Comparison of ENCODE assay signal across 15 cellular contexts in the genomic region with DNA sequence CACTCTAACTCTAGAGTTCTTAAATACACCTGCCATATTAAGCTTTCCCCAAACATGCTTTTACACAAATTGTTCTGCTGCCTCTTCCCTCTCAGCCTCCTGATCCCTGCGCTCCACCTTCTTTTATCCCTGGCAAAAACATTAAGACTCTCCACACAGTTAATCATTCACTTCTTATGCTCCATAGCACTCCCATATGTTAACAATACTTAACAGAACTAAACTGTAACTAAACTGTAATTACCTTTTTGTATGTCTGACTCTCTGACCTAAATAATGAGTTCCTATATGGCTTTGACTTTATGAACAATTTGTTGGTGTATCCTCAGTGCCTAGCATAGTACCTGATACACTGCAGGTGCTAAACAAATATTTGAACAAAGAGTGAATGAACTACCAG.
DNase-seq lines count a peak whose midpoint lies in the region; ATAC-seq and TF ChIP-seq lines count a peak whose summit lies in the region.
"Had no signal": no experiment of that assay in that cellular context is flagged by ENCODE, and none has a peak within 500 bp of the region (broad histone marks: within the 10 kb centered on the region; RNA-seq: fewer than 3 reads in every experiment).

No MANE protein-coding gene starts in this region.

- TF ChIP-seq CTCF in colonic mucosa (IDR thresholded peaks at IDR 0.05), result no peak
- TF ChIP-seq CTCF in spleen (IDR thresholded peaks at IDR 0.05 in 8 of 11, conservative IDR thresholded peaks at IDR 0.05 in 3 of 11), result no peak
- no peak for TF ChIP-seq CTCF in lower leg skin (IDR thresholded peaks at IDR 0.05)

- H3K27me3 ChIP-seq in CD8-positive, alpha-beta memory T cell (ENCODE audit: insufficient read depth, low read length, poor library complexity, severe bottlenecking), result no peaks in the 10 kb centered on the region
- H3K27me3 ChIP-seq in colonic mucosa, result no peaks in the 10 kb centered on the region
- no peaks in the 10 kb centered on the region for H3K27me3 ChIP-seq in spleen (replicated peaks in 1 of 7)
- H3K27me3 ChIP-seq: MG63 had no signal

- peak overlapping the region; percentile 3 for H3K27ac Mint-ChIP-seq in activated naive CD4-positive, alpha-beta T cell treated with anti-CD3 and anti-CD28 coated beads for 36 hours
- peak overlapping the region in 6 of 8 donors; percentile 8 to 73 (median 30) for H3K27ac Mint-ChIP-seq in CD8-positive, alpha-beta memory T cell

- TF ChIP-seq POLR2A in spleen (IDR thresholded peaks at IDR 0.05) (no peak), lower leg skin (IDR thresholded peaks at IDR 0.05) (no peak)

- no peak for ATAC-seq in GM21825 (IDR thresholded peaks at IDR 0.05; ENCODE audit: unreplicated experiment)
- ATAC-seq: HepG2 had no signal

- H3K4me1 ChIP-seq in CD8-positive, alpha-beta memory T cell (ENCODE audit: insufficient read depth, low read length), result no peaks in the 10 kb centered on the region
- H3K4me1 ChIP-seq in colonic mucosa, result no peaks in the 10 kb centered on the region
- H3K4me1 ChIP-seq in spleen, result no peaks in the 10 kb centered on the region

- DNase-seq in activated naive CD4-positive, alpha-beta T cell treated with anti-CD3 and anti-CD28 coated beads for 36 hours, result no peak
- no peak for DNase-seq in activated naive CD4-positive, alpha-beta T cell treated with Interleukin-2 at 50 U/mL for 16 hours
- DNase-seq in CD8-positive, alpha-beta memory T cell, result no peak
- peak; percentile 35 for DNase-seq in colonic mucosa
- DNase-seq in renal cortical epithelial cell (ENCODE audit: low read depth), result peak; percentile 45
- DNase-seq in spleen, result no peak
- DNase-seq in lower leg skin (ENCODE audit: low spot score in 2 of 2), result no peak
- DNase-seq: EL, MG63, NCI-H1092 treated with DMSO at 0.1 percent for 48 hours, NCI-H1694, NCI-H446, NCI-H774 had no signal

- H3K9me3 ChIP-seq in CD8-positive, alpha-beta memory T cell (ENCODE audit: low read length), result no peaks in the 10 kb centered on the region
- no peaks in the 10 kb centered on the region for H3K9me3 ChIP-seq in colonic mucosa
- peaks cover 0 to 4% (median 0%) of the 10 kb centered on the region in 8 donors for H3K9me3 ChIP-seq in spleen
- H3K9me3 ChIP-seq: MG63 had no signal

- intact Hi-C loops in activated naive CD4-positive, alpha-beta T cell treated with anti-CD3 and anti-CD28 coated beads for 36 hours (cut with micrococcal nuclease), result no loop called here
- intact Hi-C loops in colonic mucosa (cut with DNase I), result no loop called here
- intact Hi-C loops in spleen (cut with DNase I; ENCODE audit: low total_unique reads), result no loop called here
- intact Hi-C loops in lower leg skin (cut with DNase I; ENCODE audit: low total_unique reads), result no loop called here

- H3K4me3 ChIP-seq in CD8-positive, alpha-beta memory T cell (ENCODE audit: low read length), result no peak overlapping the region
- H3K4me3 ChIP-seq in colonic mucosa (no peak overlapping the region), spleen (no peak overlapping the region), lower leg skin (ENCODE audit: low read depth, poor library complexity, severe bottlenecking) (no peak overlapping the region)
- H3K4me3 ChIP-seq: MG63 had no signal

- CTCF ChIA-PET in activated naive CD4-positive, alpha-beta T cell treated with anti-CD3 and anti-CD28 coated beads for 36 hours (lab: Charles Lee), result no interaction called here
- CTCF ChIA-PET in CD8-positive, alpha-beta memory T cell (lab: Charles Lee), result no interaction called here

- H3K36me3 ChIP-seq in CD8-positive, alpha-beta memory T cell (ENCODE audit: insufficient read depth, low read length), result peaks cover 13% of the 10 kb centered on the region
- H3K36me3 ChIP-seq in colonic mucosa, result no peaks in the 10 kb centered on the region
- peaks cover 0 to 66% (median 40%) of the 10 kb centered on the region in 6 donors for H3K36me3 ChIP-seq in spleen

- H3K4me3 Mint-ChIP-seq in activated naive CD4-positive, alpha-beta T cell treated with anti-CD3 and anti-CD28 coated beads for 36 hours, result no peak overlapping the region
- H3K4me3 Mint-ChIP-seq in CD8-positive, alpha-beta memory T cell, result no peak overlapping the region

- H3K4me1 Mint-ChIP-seq in activated naive CD4-positive, alpha-beta T cell treated with anti-CD3 and anti-CD28 coated beads for 36 hours (ENCODE audit: low read depth), result peaks cover 2% of the 10 kb centered on the region
- H3K4me1 Mint-ChIP-seq in CD8-positive, alpha-beta memory T cell, result peaks cover 0 to 4% (median 2%) of the 10 kb centered on the region in 3 donors

- POLR2A ChIA-PET in CD8-positive, alpha-beta memory T cell (lab: Charles Lee), result no interaction called here

- no peak overlapping the region for H3K27ac ChIP-seq in CD8-positive, alpha-beta memory T cell (ENCODE audit: low read depth, low read length)
- H3K27ac ChIP-seq in colonic mucosa (peak overlapping the region; percentile 52), spleen (no peak overlapping the region)

- peaks cover under 1% of the 10 kb centered on the region for H3K9me3 Mint-ChIP-seq in activated naive CD4-positive, alpha-beta T cell treated with anti-CD3 and anti-CD28 coated beads for 36 hours
- peaks cover 0 to 1% (median 0%) of the 10 kb centered on the region in 5 donors for H3K9me3 Mint-ChIP-seq in CD8-positive, alpha-beta memory T cell

- WGBS in spleen, 5 donors, result 95 to 100% (median 98%) methylated on average over 1 of the region's 1 CpG
- WGBS in lower leg skin, 2 donors, result 98 to 100% methylated on average over 1 of the region's 1 CpG

- no peaks in the 10 kb centered on the region for H3K27me3 Mint-ChIP-seq in activated naive CD4-positive, alpha-beta T cell treated with anti-CD3 and anti-CD28 coated beads for 36 hours (ENCODE audit: low read depth)
- H3K27me3 Mint-ChIP-seq in CD8-positive, alpha-beta memory T cell, result no peaks in the 10 kb centered on the region

- no peak overlapping the region for H3K9ac ChIP-seq in colonic mucosa (ENCODE audit: low read depth in 2 of 2, low read length in 2 of 2)

- H3K36me3 Mint-ChIP-seq in activated naive CD4-positive, alpha-beta T cell treated with anti-CD3 and anti-CD28 coated beads for 36 hours (ENCODE audit: low read depth), result peaks cover 13% of the 10 kb centered on the region
- peaks cover 0 to 50% (median 10%) of the 10 kb centered on the region in 3 donors for H3K36me3 Mint-ChIP-seq in CD8-positive, alpha-beta memory T cell

Comparison
In these comparisons a context has a peak if more than half of its experiments do, and no peak if none do; other contexts are left out.
1. DNase-seq: peak in colonic mucosa (single experiment) and renal cortical epithelial cell (single experiment); none in activated naive CD4-positive, alpha-beta T cell treated with anti-CD3 and anti-CD28 coated beads for 36 hours (single experiment), activated naive CD4-positive, alpha-beta T cell treated with Interleukin-2 at 50 U/mL for 16 hours (single experiment), CD8-positive, alpha-beta memory T cell (0 of 5), spleen (single experiment) and lower leg skin (0 of 2).